20 cellular contexts compared by ENCODE assay signal in the genomic region with DNA sequence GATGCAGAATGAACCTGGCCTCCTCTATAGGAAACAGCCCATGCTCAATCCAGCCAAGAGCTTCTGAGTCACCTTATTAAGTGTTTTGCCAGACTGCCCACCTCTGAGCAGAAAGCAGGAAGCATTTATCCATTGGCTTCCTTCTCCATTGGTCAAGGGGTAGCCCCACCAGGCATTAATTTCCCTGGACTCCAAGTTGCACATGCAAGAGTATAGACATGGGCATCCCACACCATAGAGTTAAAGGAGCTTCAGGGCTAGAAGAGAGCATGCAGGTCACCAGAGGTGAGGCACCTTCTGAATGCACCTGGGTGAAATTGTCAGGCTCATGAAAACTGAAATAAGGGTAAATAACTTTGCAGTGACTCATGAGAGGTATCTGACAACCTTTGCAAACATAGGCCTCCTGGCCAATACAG.
DNase-seq lines count a peak whose midpoint lies in the region; ATAC-seq and TF ChIP-seq lines count a peak whose summit lies in the region.
"Had no signal": no experiment of that assay in that cellular context is flagged by ENCODE, and none has a peak within 500 bp of the region (broad histone marks: within the 10 kb centered on the region; RNA-seq: fewer than 3 reads in every experiment).

No MANE protein-coding gene starts in this region.

- H3K9me2 ChIP-seq in OCI-LY7 (ENCODE audit: insufficient read depth, low read length), result no peaks in the 10 kb centered on the region

- H3K4me2 ChIP-seq in trophoblast cell (ENCODE audit: low read length), result no peak overlapping the region
- no peak overlapping the region for H3K4me2 ChIP-seq in OCI-LY7 (ENCODE audit: low read length)

- no peak overlapping the region for H4K8ac ChIP-seq in trophoblast cell (ENCODE audit: low read depth, low read length)

- TF ChIP-seq CTCF in RWPE1 (conservative IDR thresholded peaks at IDR 0.05; ENCODE audit: low read depth) (no peak), OCI-LY7 (conservative IDR thresholded peaks at IDR 0.05; ENCODE audit: low read length) (no peak)

- no peak overlapping the region for H3K27ac ChIP-seq in RWPE1
- H3K27ac ChIP-seq in trophoblast cell (ENCODE audit: low read depth, low read length), result no peak overlapping the region
- H3K27ac ChIP-seq in OCI-LY7 (ENCODE audit: low read depth, low read length, poor library complexity, severe bottlenecking), result no peak overlapping the region
- H3K27ac ChIP-seq: HL-60 had no signal

- no peak overlapping the region for H3K23ac ChIP-seq in trophoblast cell (ENCODE audit: low read length)

- H3K14ac ChIP-seq in trophoblast cell (ENCODE audit: low read length), result no peak overlapping the region

- no peak overlapping the region for H2BK120ac ChIP-seq in trophoblast cell (ENCODE audit: insufficient read depth, low read length, poor library complexity)

- no peaks in the 10 kb centered on the region for H3K79me2 ChIP-seq in trophoblast cell (ENCODE audit: control insufficient read depth, insufficient read depth, low read length, poor library complexity)
- no peaks in the 10 kb centered on the region for H3K79me2 ChIP-seq in OCI-LY7 (ENCODE audit: insufficient read depth, low read depth, low read length)

- no peak overlapping the region for H2BK12ac ChIP-seq in trophoblast cell (ENCODE audit: low read length)

- no TSS peak for BruUV-seq in OCI-LY7 (replicated peaks; lab: Mats Ljungman, UMichigan)

- no peak overlapping the region for H2AK5ac ChIP-seq in trophoblast cell (ENCODE audit: low read length)

- ATAC-seq in HG02852 (IDR thresholded peaks at IDR 0.05; ENCODE audit: unreplicated experiment) (no peak), HG02938 (IDR thresholded peaks at IDR 0.05; ENCODE audit: unreplicated experiment) (no peak)
- ATAC-seq: GM12878, SK-N-SH treated with all-trans-retinoic acid at 6 μM for 48 hours had no signal

- no peaks in the 10 kb centered on the region for H3K79me1 ChIP-seq in trophoblast cell (ENCODE audit: low read length)

- CTCF ChIA-PET in RWPE1 (lab: Yijun Ruan, JAX), result no interaction called here
- CTCF ChIA-PET in OCI-LY7 (lab: Charles Lee; ENCODE audit: unreplicated experiment), result no interaction called here

- POLR2A ChIA-PET in RWPE1 (lab: Yijun Ruan, JAX; ENCODE audit: low non-redundant PET) (no interaction called here), OCI-LY7 (lab: Charles Lee) (no interaction called here)

- no peak overlapping the region for H3K18ac ChIP-seq in trophoblast cell (ENCODE audit: low read length)

- no peak overlapping the region for H2BK5ac ChIP-seq in trophoblast cell (ENCODE audit: low read depth, low read length, poor library complexity)

- H4K20me1 ChIP-seq in OCI-LY7 (ENCODE audit: insufficient read depth, low read length), result no peaks in the 10 kb centered on the region

- H3K9me3 ChIP-seq in trophoblast cell (ENCODE audit: insufficient read depth, low read depth, low read length), result no peaks in the 10 kb centered on the region
- H3K9me3 ChIP-seq in OCI-LY7 (ENCODE audit: low read length), result no peaks in the 10 kb centered on the region
- H3K9me3 ChIP-seq: BE2C had no signal

- H4K12ac ChIP-seq in trophoblast cell (ENCODE audit: low read depth, low read length), result no peak overlapping the region

- H2AFZ ChIP-seq in trophoblast cell (ENCODE audit: insufficient read depth, low read length, poor library complexity) (no peak overlapping the region), OCI-LY7 (ENCODE audit: low read length) (no peak overlapping the region)

- H3K36me3 ChIP-seq in trophoblast cell (ENCODE audit: control insufficient read depth in 1 of 2, insufficient read depth in 2 of 2, low read length in 2 of 2) (no peaks in the 10 kb centered on the region), OCI-LY7 (ENCODE audit: insufficient read depth, low read length) (no peaks in the 10 kb centered on the region)
- H3K36me3 ChIP-seq: BE2C had no signal

- intact Hi-C loops in OCI-LY7 (cut with micrococcal nuclease; ENCODE audit: unreplicated experiment), result no loop called here

- no peak overlapping the region for H3K4me3 ChIP-seq in trophoblast cell (ENCODE audit: low read depth, low read length)
- no peak overlapping the region for H3K4me3 ChIP-seq in OCI-LY7 (ENCODE audit: low read depth, low read length, poor library complexity, severe bottlenecking)
- H3K4me3 ChIP-seq: GM12878 had no signal

- peak; percentile 6 for DNase-seq in HK-2 (ENCODE audit: unreplicated experiment)
- peak; percentile 24 for DNase-seq in RWPE1 (ENCODE audit: low spot score)
- peak; percentile 9 for DNase-seq in glomerular visceral epithelial cell (ENCODE audit: extremely low spot score)
- DNase-seq in trophoblast cell, result peak; percentile 44 to 73
- DNase-seq in OCI-LY7 (ENCODE audit: low spot score), result no peak
- no peak for DNase-seq in activated T-cell treated with anti-CD3 and anti-CD28 coated beads for 4 hours
- DNase-seq: BE2C, DMS79 treated with DMSO at 0.1 percent for 48 hours, KG1, NCI-H1105, NCI-H2029 treated with DMSO at 0.1 percent for 48 hours, NCI-H2171, NCI-H345, NCI-H524, NCI-H82 had no signal

- H3K27me3 ChIP-seq in trophoblast cell (ENCODE audit: insufficient read depth, low read length), result no peaks in the 10 kb centered on the region
- H3K27me3 ChIP-seq: BE2C had no signal

- H3K4me1 ChIP-seq in trophoblast cell (ENCODE audit: control insufficient read depth in 1 of 2, insufficient read depth in 2 of 2, low read length in 2 of 2) (no peaks in the 10 kb centered on the region), OCI-LY7 (ENCODE audit: insufficient read depth, low read length, poor library complexity, severe bottlenecking) (no peaks in the 10 kb centered on the region)
- H3K4me1 ChIP-seq: BE2C had no signal

- H4K91ac ChIP-seq in trophoblast cell (ENCODE audit: low read depth, low read length), result no peak overlapping the region

- no peak overlapping the region for H3K9ac ChIP-seq in trophoblast cell (ENCODE audit: low read length)

- H3K4ac ChIP-seq in trophoblast cell (ENCODE audit: low read depth, low read length), result no peak overlapping the region

Comparison
In these comparisons a context has a peak if more than half of its experiments do, and no peak if none do; other contexts are left out.
1. DNase-seq: peak in HK-2 (single experiment), RWPE1 (single experiment), glomerular visceral epithelial cell (single experiment) and trophoblast cell (2 of 2); none in OCI-LY7 (single experiment) and activated T-cell treated with anti-CD3 and anti-CD28 coated beads for 4 hours (single experiment).